Comparison of ENCODE assay signal across 8 cellular contexts in genomic region chr5:74865293-74865798, GRCh38. TPM values are rescaled to one million over a fixed set of nuclear protein-coding genes. Genes with fewer than 3 reads are reported as not detected.
DNase-seq lines count a peak whose midpoint lies in the region; ATAC-seq and TF ChIP-seq lines count a peak whose summit lies in the region.

No MANE protein-coding gene starts in this region.

- CTCF ChIA-PET in AG04449 (lab: Yijun Ruan, JAX), result no interaction called here

- H3F3A ChIP-seq in GM23248 (ENCODE audit: insufficient read depth), result no peaks in the 10 kb centered on the region

- H3K9me3 ChIP-seq in GM23248 (ENCODE audit: low read depth), result no peaks in the 10 kb centered on the region
- H3K9me3 ChIP-seq in iPS-18c (ENCODE audit: control insufficient read depth, insufficient read depth, low read length), result no peaks in the 10 kb centered on the region

- in situ Hi-C loops in GM23248 (cut with MboI), result no loop called here

- WGBS in GM23248 (ENCODE audit: low coverage in 1 of 2, low lambda C conversion rate in 2 of 2, missing lambda C conversion rate in 2 of 2), 2 experiments, result 16 to 23% methylated on average over 23 of the region's 23 CpGs

- no peaks in the 10 kb centered on the region for H3K79me2 ChIP-seq in GM23248 (ENCODE audit: insufficient read depth)

- H3K27me3 ChIP-seq in GM23248 (replicated peaks; ENCODE audit: insufficient read depth), result peaks cover 47% of the 10 kb centered on the region

- H2AFZ ChIP-seq in GM23248, result peak overlapping the region; percentile 88

- intact Hi-C loops in activated T-helper 2 cell treated with anti-CD3 and anti-CD28 coated beads, Interferon-gamma antibody, Interleukin-2, Interleukin-4, amounts not matched to agents 10 μg/mL and 5 μg/mL and 100 μg/mL, durations not matched to agents 14 hours and 24 hours and 36 hours (cut with micrococcal nuclease), result no loop called here

- H3K36me3 ChIP-seq in GM23248 (ENCODE audit: low read depth), result no peaks in the 10 kb centered on the region

- peak overlapping the region; percentile 59 for H3K9ac ChIP-seq in GM23248

- H3K9me2 ChIP-seq in GM23248 (ENCODE audit: insufficient read depth), result no peaks in the 10 kb centered on the region

- H3K4me3 ChIP-seq in AG04449 (ENCODE audit: low read depth, low read length) (peak overlapping the region; percentile 55), GM23248 (peak overlapping the region; percentile 72), iPS-18c (ENCODE audit: insufficient read depth, low read depth, low read length) (peak overlapping the region; percentile 64)

- H3K4me1 Mint-ChIP-seq in activated T-helper 2 cell treated with anti-CD3 and anti-CD28 coated beads, Interferon-gamma antibody, Interleukin-2, Interleukin-4, amounts not matched to agents 10 μg/mL and 5 μg/mL and 100 μg/mL, durations not matched to agents 14 hours and 24 hours and 36 hours (ENCODE audit: low read depth), result peaks cover 4% of the 10 kb centered on the region
- H3K4me1 Mint-ChIP-seq in stimulated activated naive CD8-positive, alpha-beta T cell treated with anti-CD3 and anti-CD28 coated beads, Interleukin-15, amount 100 ng/mL, for 72 hours, result peaks cover 35% of the 10 kb centered on the region

- peaks cover 28% of the 10 kb centered on the region for H3K27me3 Mint-ChIP-seq in activated T-helper 2 cell treated with anti-CD3 and anti-CD28 coated beads, Interferon-gamma antibody, Interleukin-2, Interleukin-4, amounts not matched to agents 10 μg/mL and 5 μg/mL and 100 μg/mL, durations not matched to agents 14 hours and 24 hours and 36 hours (ENCODE audit: low read depth)
- H3K27me3 Mint-ChIP-seq in stimulated activated naive CD8-positive, alpha-beta T cell treated with anti-CD3 and anti-CD28 coated beads, Interleukin-15, amount 100 ng/mL, for 72 hours, result no peaks in the 10 kb centered on the region

- TF ChIP-seq CTCF in AG04449 (IDR thresholded peaks at IDR 0.05; ENCODE audit: insufficient read depth, low read length, missing control alignments), result no peak

- no peaks in the 10 kb centered on the region for H3K4me1 ChIP-seq in GM23248 (ENCODE audit: insufficient read depth)

- H3K27ac Mint-ChIP-seq in activated T-helper 2 cell treated with anti-CD3 and anti-CD28 coated beads, Interferon-gamma antibody, Interleukin-2, Interleukin-4, amounts not matched to agents 10 μg/mL and 5 μg/mL and 100 μg/mL, durations not matched to agents 14 hours and 24 hours and 36 hours, result peak overlapping the region; percentile 74
- peak overlapping the region; percentile 96 to 99 for H3K27ac Mint-ChIP-seq in stimulated activated naive CD8-positive, alpha-beta T cell treated with anti-CD3 and anti-CD28 coated beads, Interleukin-15, amount 100 ng/mL, for 72 hours

- ATAC-seq in stimulated activated naive CD8-positive, alpha-beta T cell treated with anti-CD3 and anti-CD28 coated beads, Interleukin-15, amount 100 ng/mL, for 72 hours, result peak; percentile 6
- ATAC-seq in GM18517 (IDR thresholded peaks at IDR 0.05; ENCODE audit: unreplicated experiment) (no peak), GM21786 (IDR thresholded peaks at IDR 0.05; ENCODE audit: unreplicated experiment) (no peak), GM21723 (IDR thresholded peaks at IDR 0.05; ENCODE audit: unreplicated experiment) (no peak)

- DNase-seq in AG04449 (ENCODE audit: low read depth, low spot score), result no peak
- no peak for DNase-seq in GM23248
- no peak for DNase-seq in activated T-helper 2 cell treated with anti-CD3 and anti-CD28 coated beads, Interferon-gamma antibody, Interleukin-2, Interleukin-4, amounts not matched to agents 10 μg/mL and 5 μg/mL and 100 μg/mL, durations not matched to agents 14 hours and 24 hours and 36 hours (ENCODE audit: low spot score)
- peak in 1 of 2 donors; percentile 58 for DNase-seq in stimulated activated naive CD8-positive, alpha-beta T cell treated with anti-CD3 and anti-CD28 coated beads, Interleukin-15, amount 100 ng/mL, for 72 hours

- H4K20me1 ChIP-seq in GM23248 (ENCODE audit: insufficient read depth), result no peaks in the 10 kb centered on the region

- peak overlapping the region; percentile 64 for H3K4me2 ChIP-seq in GM23248 (ENCODE audit: unreplicated experiment)

- peak overlapping the region; percentile 86 for H3K4me3 Mint-ChIP-seq in activated T-helper 2 cell treated with anti-CD3 and anti-CD28 coated beads, Interferon-gamma antibody, Interleukin-2, Interleukin-4, amounts not matched to agents 10 μg/mL and 5 μg/mL and 100 μg/mL, durations not matched to agents 14 hours and 24 hours and 36 hours (ENCODE audit: low read depth)
- H3K4me3 Mint-ChIP-seq in stimulated activated naive CD8-positive, alpha-beta T cell treated with anti-CD3 and anti-CD28 coated beads, Interleukin-15, amount 100 ng/mL, for 72 hours, result peak overlapping the region; percentile 84 to 100

- no peak overlapping the region for H3K27ac ChIP-seq in GM23248

- no peaks in the 10 kb centered on the region for H3K36me3 Mint-ChIP-seq in activated T-helper 2 cell treated with anti-CD3 and anti-CD28 coated beads, Interferon-gamma antibody, Interleukin-2, Interleukin-4, amounts not matched to agents 10 μg/mL and 5 μg/mL and 100 μg/mL, durations not matched to agents 14 hours and 24 hours and 36 hours (ENCODE audit: low read depth)

- POLR2A ChIA-PET in AG04449 (lab: Yijun Ruan, JAX), result no interaction called here

- H3K9me3 Mint-ChIP-seq in activated T-helper 2 cell treated with anti-CD3 and anti-CD28 coated beads, Interferon-gamma antibody, Interleukin-2, Interleukin-4, amounts not matched to agents 10 μg/mL and 5 μg/mL and 100 μg/mL, durations not matched to agents 14 hours and 24 hours and 36 hours, result no peaks in the 10 kb centered on the region
- H3K9me3 Mint-ChIP-seq in stimulated activated naive CD8-positive, alpha-beta T cell treated with anti-CD3 and anti-CD28 coated beads, Interleukin-15, amount 100 ng/mL, for 72 hours, result no peaks in the 10 kb centered on the region

RNA-seq across cellular contexts. Expression of gene FAM169A, which starts 0.8 kb away (rescaled TPM):
- total RNA-seq in GM23248 (2014; rRNA removed; shearing (Covaris generic)), result 0.22 TPM in 1 of 2 replicates, not detected in the other
- 0.08 TPM in 1 of 2 replicates, not detected in the other for polyA plus RNA-seq in GM23248 (2016; fragmentation: Nextera tagmentation; extraction: Ambion mirVana)
- 1.9 and 2.1 TPM in 2 replicates for total RNA-seq in activated T-helper 2 cell treated with anti-CD3 and anti-CD28 coated beads, Interferon-gamma antibody, Interleukin-2, Interleukin-4, amounts not matched to agents 10 μg/mL and 5 μg/mL and 100 μg/mL, durations not matched to agents 14 hours and 24 hours and 36 hours
